22 cellular contexts compared by ENCODE assay signal in genomic region chr22:25960375-25960774, GRCh38.
"Had no signal": no experiment of that assay in that cellular context is flagged by ENCODE, and none has a peak within 500 bp of the region (broad histone marks: within the 10 kb centered on the region; RNA-seq: fewer than 3 reads in every experiment).

No MANE protein-coding gene starts in this region.

- H3K79me2 ChIP-seq: parathyroid adenoma had no signal

- H2AFZ ChIP-seq: parathyroid adenoma had no signal

- H3K9me3 ChIP-seq: esophagus squamous epithelium, psoas muscle, testis, transverse colon had no signal

- ATAC-seq: gastroesophageal sphincter; left colon; left ventricle myocardium superior; sciatic nerve; stimulated activated memory B cell treated with anti-CD40 and anti-IgM and Interleukin-4, amounts not matched to agents 10 μg/mL and 1 μg/mL and 100 μg/mL, for 72 hours had no signal

- H3K4me1 ChIP-seq: esophagus squamous epithelium, gastroesophageal sphincter, parathyroid adenoma, psoas muscle, spleen, testis, transverse colon had no signal

- H3K9ac ChIP-seq: parathyroid adenoma had no signal

- DNase-seq: effector memory CD4-positive, alpha-beta T cell; esophagus squamous epithelium; foreskin fibroblast; glutamatergic neuron; left colon; left ventricle myocardium superior; mesenchymal stem cell; naive B cell; occipital lobe; psoas muscle; retina; spleen; stimulated activated CD4-positive, alpha-beta T cell treated with anti-CD3 and anti-CD28 coated beads, Interleukin-15, amount 100 ng/mL, for 24 hours; stimulated activated CD4-positive, alpha-beta T cell treated with anti-CD3 and anti-CD28 coated beads, Interleukin-1b, Interleukin-23, amount 100 ng/mL, for 48 hours; stimulated activated CD4-positive, alpha-beta T cell treated with anti-CD3 and anti-CD28 coated beads, Interleukin-4, amount 100 ng/mL, for 24 hours; testis; transverse colon had no signal

- H3K36me3 ChIP-seq: esophagus squamous epithelium, gastroesophageal sphincter, spleen, transverse colon had no signal

- H3K4me3 ChIP-seq: esophagus squamous epithelium, gastroesophageal sphincter, lung, psoas muscle, spleen, testis, transverse colon had no signal

- H3K27ac ChIP-seq: esophagus squamous epithelium, gastroesophageal sphincter, parathyroid adenoma, psoas muscle, spleen, testis, transverse colon had no signal

- H3K27me3 ChIP-seq: esophagus squamous epithelium, testis, transverse colon had no signal
